21 cellular contexts compared by ENCODE assay signal in genomic region chr6:102766946-102767345, GRCh38.
A peak's percentile ranks its signal among the peaks of the same experiment; 100 is the strongest.
DNase-seq lines count a peak whose midpoint lies in the region; ATAC-seq and TF ChIP-seq lines count a peak whose summit lies in the region.
"Had no signal": no experiment of that assay in that cellular context is flagged by ENCODE, and none has a peak within 500 bp of the region (broad histone marks: within the 10 kb centered on the region; RNA-seq: fewer than 3 reads in every experiment).

No MANE protein-coding gene starts in this region.

- no peaks in the 10 kb centered on the region for H3K36me3 ChIP-seq in A673 (ENCODE audit: insufficient read depth, low read length, poor library complexity, severe bottlenecking)
- H3K36me3 ChIP-seq: Peyer's patch, transverse colon had no signal

- no peak for TF ChIP-seq CTCF in A673 (conservative IDR thresholded peaks at IDR 0.05; ENCODE audit: low read depth, low read length)
- no peak for TF ChIP-seq CTCF in fibroblast of villous mesenchyme (IDR thresholded peaks at IDR 0.05; ENCODE audit: insufficient read depth, low read depth, low read length)

- intact Hi-C loops in A673 (cut with micrococcal nuclease; ENCODE audit: unreplicated experiment) = no loop called here

- no peak overlapping the region for H3K4me3 ChIP-seq in A673 (ENCODE audit: low read depth, low read length, poor library complexity, severe bottlenecking)
- H3K4me3 ChIP-seq in fibroblast of villous mesenchyme (ENCODE audit: low read depth, low read length) = no peak overlapping the region
- H3K4me3 ChIP-seq: A549, GM23338, Peyer's patch, psoas muscle, transverse colon had no signal

- no peaks in the 10 kb centered on the region for H3K27me3 ChIP-seq in A673 (replicated peaks; ENCODE audit: insufficient read depth, low read depth, low read length, poor library complexity)
- H3K27me3 ChIP-seq: Peyer's patch, transverse colon had no signal

- POLR2A ChIA-PET in A673 (lab: Charles Lee; ENCODE audit: low non-redundant PET) = no interaction called here

- no peaks in the 10 kb centered on the region for H3K4me1 ChIP-seq in A673 (ENCODE audit: insufficient read depth, low read length, poor library complexity, severe bottlenecking)
- H3K4me1 ChIP-seq: A549, Peyer's patch, psoas muscle, transverse colon had no signal

- CTCF ChIA-PET in A673 (lab: Charles Lee) = no interaction called here

- H3K9me3 ChIP-seq in A673 (ENCODE audit: low read depth, low read length, poor library complexity, severe bottlenecking) = peaks cover 13% of the 10 kb centered on the region
- H3K9me3 ChIP-seq: A549 had no signal

- BruUV-seq in A673 (replicated peaks; lab: Mats Ljungman, UMichigan) = no TSS peak

- DNase-seq in A673 (ENCODE audit: low spot score) = peak; percentile 63
- peak; percentile 64 for DNase-seq in NCI-H226
- peak; percentile 27 for DNase-seq in astrocyte of the hippocampus (ENCODE audit: low read depth, low spot score)
- peak; percentile 3 for DNase-seq in fibroblast of villous mesenchyme (ENCODE audit: low read depth)
- DNase-seq in midbrain (lab: John Stamatoyannopoulos, UW) = no peak
- no peak for DNase-seq in NCI-H748 treated with DMSO at 0.1 percent for 48 hours (lab: John Stamatoyannopoulos, UW)
- DNase-seq in HuH-7.5 (ENCODE audit: low spot score) = no peak
- DNase-seq: activated CD4-positive, alpha-beta T cell treated with anti-CD3 and anti-CD28 coated beads for 48 hours; activated T-cell treated with anti-CD3 and anti-CD28 coated beads, Interleukin-2, amount 50 U/mL, for 24 hours; GF-D8; mesenchymal stem cell; NCI-H1417 treated with DMSO at 0.1 percent for 48 hours; NCI-H510A; NK-92 treated with Interleukin-12 subunit alpha and Interleukin-12 subunit beta, amount 100 ng/mL, for 24 hours; Peyer's patch; psoas muscle; T-helper 17 cell; transverse colon had no signal

- no peak for ATAC-seq in HG02970 (IDR thresholded peaks at IDR 0.05; ENCODE audit: low FRiP score, unreplicated experiment)
- ATAC-seq: A549, GM23338, psoas muscle, T-helper 17 cell had no signal

- H3K27ac ChIP-seq in A673 (ENCODE audit: low read depth, low read length, poor library complexity, severe bottlenecking) = no peak overlapping the region
- H3K27ac ChIP-seq: A549, Peyer's patch, psoas muscle, transverse colon had no signal

Comparison
In these comparisons a context has a peak if more than half of its experiments do, and no peak if none do; other contexts are left out.
1. DNase-seq: peak in A673 (single experiment), NCI-H226 (single experiment), astrocyte of the hippocampus (single experiment) and fibroblast of villous mesenchyme (single experiment); none in midbrain (single experiment), NCI-H748 treated with DMSO at 0.1 percent for 48 hours (single experiment) and HuH-7.5 (single experiment).